ENCODE assay signal across 8 cellular contexts in genomic region chr6:116615937-116616756, GRCh38. TPM values are rescaled to one million over a fixed set of nuclear protein-coding genes. Genes with fewer than 3 reads are reported as not detected.
DNase-seq lines count a peak whose midpoint lies in the region; TF ChIP-seq lines count a peak whose summit lies in the region.

Gene RSPH4A, plus strand, starts transcription at chr6:116616479. Its CDS starts 145 bp downstream, at chr6:116616624.

- no peaks in the 10 kb centered on the region for H3K4me1 ChIP-seq in HEK293 (ENCODE audit: control insufficient read depth, insufficient read depth, low read length)
- H3K4me1 ChIP-seq in MM.1S (ENCODE audit: low read length) = 0 out of 2 replicates have a peak, but pooled peaks cover 9% of the 10 kb centered on the region
- H3K4me1 ChIP-seq in testis = peaks cover 6% of the 10 kb centered on the region

- no peaks in the 10 kb centered on the region for H3K27me3 ChIP-seq in MM.1S (replicated peaks; ENCODE audit: insufficient read depth, low read length)
- no peaks in the 10 kb centered on the region for H3K27me3 ChIP-seq in testis

- 0 to 1% methylated on average over 30 of the region's 30 CpGs for WGBS in testis, 2 donors

- peaks cover 8% of the 10 kb centered on the region; the same call in 1 of the 2 replicates for H3F3A ChIP-seq in MM.1S (ENCODE audit: insufficient read depth, low read length)

- DNase-seq in ELR (ENCODE audit: low read depth) (peak; percentile 97), MM.1S (peak; percentile 90), SK-MEL-5 (ENCODE audit: low read depth, low spot score) (peak; percentile 94), glomerular visceral epithelial cell (ENCODE audit: extremely low spot score) (peak; percentile 93), nucleus accumbens (lab: John Stamatoyannopoulos, UW) (peak; percentile 11 to 95 (median 79)), testis (peak; percentile 97)

- H3K27ac ChIP-seq in HEK293 (ENCODE audit: extremely low read depth, low read depth, low read length) (no peak within 1 kb of the TSS; the same call in 1 of the 2 replicates), MM.1S (ENCODE audit: low read length) (peak within 1 kb of the TSS; percentile 49; the same call in 1 of the 2 replicates), testis (no peak within 1 kb of the TSS)

- no peak for TF ChIP-seq POLR2A in testis (IDR thresholded peaks at IDR 0.05)

- H3K36me3 ChIP-seq in HEK293 (ENCODE audit: control insufficient read depth in 2 of 2, insufficient read depth in 1 of 2, low read length in 2 of 2) = no peaks in the 10 kb centered on the region
- no peaks in the 10 kb centered on the region for H3K36me3 ChIP-seq in MM.1S (replicated peaks; ENCODE audit: insufficient read depth, low read length)
- no peaks in the 10 kb centered on the region for H3K36me3 ChIP-seq in testis (ENCODE audit: low read depth, missing control alignments)

- peak within 1 kb of the TSS; percentile 87 for H3K4me3 ChIP-seq in HEK293 (ENCODE audit: low read depth, low read length)
- peak within 1 kb of the TSS; percentile 83 for H3K4me3 ChIP-seq in MM.1S (ENCODE audit: low read length)
- peak within 1 kb of the TSS; percentile 57 to 67 for H3K4me3 ChIP-seq in testis

- POLR2A ChIA-PET in HEK293 (lab: Yijun Ruan, JAX) = interaction anchor here (0.6 to 1.6 kb wide), 9 partner anchors 8 to 348 kb away, joined by 3 to 5 read pairs (median 3); partner anchors contain the start of genes DSE, RWDD1 and TSPYL1

- H3K79me2 ChIP-seq in MM.1S (ENCODE audit: low read length) = no peaks in the 10 kb centered on the region

- H2AFZ ChIP-seq in MM.1S (ENCODE audit: low read length) = peak within 1 kb of the TSS; percentile 93

- H3K9me3 Mint-ChIP-seq in activated naive CD4-positive, alpha-beta T cell treated with anti-CD3 and anti-CD28 coated beads, Interleukin-2, amount 50 U/mL, for 24 hours = no peaks in the 10 kb centered on the region

- peaks cover 2% of the 10 kb centered on the region for H3K27me3 Mint-ChIP-seq in activated naive CD4-positive, alpha-beta T cell treated with anti-CD3 and anti-CD28 coated beads, Interleukin-2, amount 50 U/mL, for 24 hours

- H3K9me3 ChIP-seq in HEK293 (ENCODE audit: control insufficient read depth, insufficient read depth, low read depth, low read length) = no peaks in the 10 kb centered on the region
- H3K9me3 ChIP-seq in MM.1S (replicated peaks; ENCODE audit: insufficient read depth, low read length) = no peaks in the 10 kb centered on the region
- H3K9me3 ChIP-seq in testis = no peaks in the 10 kb centered on the region

- H3K9ac ChIP-seq in MM.1S (ENCODE audit: low read length) = peak within 1 kb of the TSS; percentile 57; the same call in 1 of the 2 replicates

- H3K4me1 Mint-ChIP-seq in activated naive CD4-positive, alpha-beta T cell treated with anti-CD3 and anti-CD28 coated beads, Interleukin-2, amount 50 U/mL, for 24 hours = peaks cover 21% of the 10 kb centered on the region

- in situ Hi-C loops in SK-MEL-5 (cut with HindIII; ENCODE audit: low pct_unique_long_range_greater_than_20kb, low sequenced_read_pairs) = no loop called here

- intact Hi-C loops in testis (cut with DNase I; ENCODE audit: low total_unique reads) = no loop called here

- peak within 1 kb of the TSS; percentile 90 for H3K4me3 Mint-ChIP-seq in activated naive CD4-positive, alpha-beta T cell treated with anti-CD3 and anti-CD28 coated beads, Interleukin-2, amount 50 U/mL, for 24 hours

- H3K36me3 Mint-ChIP-seq in activated naive CD4-positive, alpha-beta T cell treated with anti-CD3 and anti-CD28 coated beads, Interleukin-2, amount 50 U/mL, for 24 hours = no peaks in the 10 kb centered on the region

- H3K9me2 ChIP-seq in MM.1S (replicated peaks; ENCODE audit: insufficient read depth, low read length) = no peaks in the 10 kb centered on the region

- CTCF ChIA-PET in HEK293 (lab: Yijun Ruan, JAX) = interaction anchor here (0.5 to 1.9 kb wide), 10 partner anchors 10 to 349 kb away, joined by 3 to 5 read pairs (median 3); no protein-coding TSS in a partner anchor

- peak; percentile 97 for TF ChIP-seq CTCF in HEK293 (tag by site-specific recombination; IDR thresholded peaks at IDR 0.05)
- TF ChIP-seq CTCF in MM.1S (IDR thresholded peaks at IDR 0.05; ENCODE audit: low read length) = no peak
- no peak for TF ChIP-seq CTCF in testis (IDR thresholded peaks at IDR 0.05)

- H3K27ac Mint-ChIP-seq in activated naive CD4-positive, alpha-beta T cell treated with anti-CD3 and anti-CD28 coated beads, Interleukin-2, amount 50 U/mL, for 24 hours = no peak within 1 kb of the TSS

- peak within 1 kb of the TSS; percentile 82 for H3K4me2 ChIP-seq in MM.1S (ENCODE audit: low read depth, low read length)

- H4K20me1 ChIP-seq in MM.1S (ENCODE audit: insufficient read depth, low read length) = no peaks in the 10 kb centered on the region

TF ChIP-seq in HEK293, 187 proteins besides CTCF, POLR2A, EP300 and RAD21 (continues in another document):
- 0 out of 2 replicates have a peak, but pooled peaks have one; percentile 30 for TF ChIP-seq WT1 (tag by site-specific recombination; IDR thresholded peaks at IDR 0.05)
- no peak for TF ChIP-seq ZFHX2 (tag by site-specific recombination; conservative IDR thresholded peaks at IDR 0.05)
- TF ChIP-seq ZNF341 (tag by site-specific recombination; IDR thresholded peaks at IDR 0.05; ENCODE audit: low read depth) = peak; percentile 68
- TF ChIP-seq ZNF133 (tag by site-specific recombination; IDR thresholded peaks at IDR 0.05) = peak; percentile 19; the same call in 1 of the 2 replicates
- no peak for TF ChIP-seq ZNF585B (tag by site-specific recombination; IDR thresholded peaks at IDR 0.05)
- TF ChIP-seq ZNF658 (tag by site-specific recombination; IDR thresholded peaks at IDR 0.05) = no peak
- peak; percentile 69; the same call in 1 of the 2 replicates for TF ChIP-seq GLIS2 (tag by site-specific recombination; IDR thresholded peaks at IDR 0.05)
- no peak for TF ChIP-seq AEBP2 (tag by site-specific recombination; IDR thresholded peaks at IDR 0.05; ENCODE audit: borderline replicate concordance)
- TF ChIP-seq PBX3 (CRISPR knock-in tag; IDR thresholded peaks at IDR 0.05) = peak; percentile 97
- 0 out of 2 replicates have a peak, but pooled peaks have one; percentile 33 for TF ChIP-seq ZEB2 (tag by site-specific recombination; IDR thresholded peaks at IDR 0.05)
- TF ChIP-seq TSHZ1 (tag by site-specific recombination; IDR thresholded peaks at IDR 0.05; ENCODE audit: borderline replicate concordance) = no peak

RNA-seq across cellular contexts. Expression of gene RSPH4A, which starts in this region (rescaled TPM):
- total RNA-seq in SK-MEL-5 (2014; rRNA removed; shearing (Covaris generic)) = 0.21 TPM in 1 of 2 replicates, not detected in the other
- not detected in 2 replicates for polyA plus RNA-seq in SK-MEL-5 (2015; cell fraction: cytosol; rRNA removed)
- polyA plus RNA-seq in SK-MEL-5 (2015; cell fraction: nucleus; rRNA removed) = 0.95 TPM in 1 of 2 replicates, not detected in the other
- 1 to 10 TPM; 2.1 to 5.2 TPM for total RNA-seq in testis
- polyA plus RNA-seq in testis (ENCODE audit: insufficient read depth, low read depth, low replicate concordance) = 8.1 TPM

Comparison
In these comparisons a context has a peak if more than half of its experiments do, and no peak if none do; other contexts are left out.
1. Peak in DNase-seq in SK-MEL-5; RNA of the gene not detected or under 1 TPM.